Comparison of ENCODE assay signal across 34 cellular contexts in the genomic region with DNA sequence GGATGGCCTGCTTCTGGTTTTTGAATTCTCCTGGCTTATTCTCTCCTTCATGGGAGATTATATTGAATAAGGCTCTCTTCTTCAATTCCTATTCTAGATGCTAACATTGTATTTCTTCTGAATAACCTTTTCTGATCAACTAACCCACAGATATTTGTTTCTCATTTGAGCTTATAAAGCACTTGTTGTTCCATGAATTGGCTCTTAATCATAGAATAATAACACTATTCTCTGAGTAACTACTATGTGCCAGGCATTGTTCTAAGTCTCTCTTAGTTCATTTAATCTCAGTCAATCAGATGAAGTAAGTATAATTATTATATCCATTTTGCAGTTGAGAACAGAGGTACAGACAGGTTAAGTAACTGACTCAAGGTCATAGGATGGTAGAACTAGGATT.
"Had no signal": no experiment of that assay in that cellular context is flagged by ENCODE, and none has a peak within 500 bp of the region (broad histone marks: within the 10 kb centered on the region; RNA-seq: fewer than 3 reads in every experiment).

No MANE protein-coding gene starts in this region.

- H3K4me2 ChIP-seq: KMS-11 had no signal

- DNase-seq: Karpas-422, Kasumi-1, MG63, MM.1S, MV-4-11, NCI-H1048, NCI-H1092, NCI-H1092 treated with DMSO at 0.1 percent for 48 hours, NCI-H1105, NCI-H1105 treated with DMSO at 0.1 percent for 48 hours, NCI-H1417, NCI-H1417 treated with DMSO at 0.1 percent for 48 hours, NCI-H1436, NCI-H1436 treated with DMSO at 0.1 percent for 48 hours, NCI-H146, NCI-H1694, NCI-H1694 treated with DMSO at 0.1 percent for 48 hours, NCI-H187, NCI-H187 treated with DMSO at 0.1 percent for 48 hours, NCI-H1930, NCI-H2029, NCI-H2029 treated with DMSO at 0.1 percent for 48 hours, NCI-H2081, NCI-H2107, NCI-H2171, NCI-H2171 treated with DMSO at 0.1 percent for 48 hours, NCI-H2227 treated with DMSO at 0.1 percent for 48 hours, NCI-H226, NCI-H345, NCI-H446, NCI-H446 treated with DMSO at 0.1 percent for 48 hours, NCI-H510A, NCI-H510A treated with DMSO at 0.1 percent for 48 hours had no signal

- H3K9ac ChIP-seq: KMS-11 had no signal

- H3K9me3 ChIP-seq: MG63 had no signal

- H3K4me3 ChIP-seq: MG63 had no signal

- H3K36me3 ChIP-seq: MG63 had no signal

- H3K27ac ChIP-seq: KMS-11 had no signal

- H3K27me3 ChIP-seq: MG63 had no signal
